ENCODE assay signal across 9 cellular contexts in genomic region chr1:182603646-182604127, GRCh38. TPM values are rescaled to one million over a fixed set of nuclear protein-coding genes. Genes with fewer than 3 reads are reported as not detected.
DNase-seq lines count a peak whose midpoint lies in the region; ATAC-seq, FAIRE-seq and TF ChIP-seq lines count a peak whose summit lies in the region.
"Had no signal": no experiment of that assay in that cellular context is flagged by ENCODE, and none has a peak within 500 bp of the region (broad histone marks: within the 10 kb centered on the region; RNA-seq: fewer than 3 reads in every experiment).

No MANE protein-coding gene starts in this region.

- no peak overlapping the region for H3K27ac Mint-ChIP-seq in nephron progenitor cell
- H3K27ac Mint-ChIP-seq: activated naive CD4-positive, alpha-beta T cell treated with anti-CD3 and anti-CD28 coated beads, Interleukin-2, amount 50 U/mL, for 72 hours had no signal

- no peak for TF ChIP-seq CTCF in GM12878 (IDR thresholded peaks at IDR 0.05 in 2 of 3, conservative IDR thresholded peaks at IDR 0.05 in 1 of 3; ENCODE audit: control insufficient read depth in 2 of 3, extremely low read depth in 1 of 3, insufficient read depth in 1 of 3, low read depth in 3 of 3, low read length in 3 of 3)
- TF ChIP-seq CTCF in nephron progenitor cell (IDR thresholded peaks at IDR 0.05), result no peak

- peaks cover 5% of the 10 kb centered on the region for H3K36me3 Mint-ChIP-seq in nephron progenitor cell (ENCODE audit: low read depth)

- peak overlapping the region; percentile 78 for H3K4me2 ChIP-seq in GM12878 (ENCODE audit: control insufficient read depth, insufficient read depth)

- H3K27me3 ChIP-seq in GM12878 (replicated peaks in 1 of 2; ENCODE audit: control insufficient read depth in 2 of 2, insufficient read depth in 2 of 2, low read length in 1 of 2), result no peaks in the 10 kb centered on the region
- H3K27me3 ChIP-seq in mononuclear cell (ENCODE audit: insufficient read depth, low read length), result peaks cover 17% of the 10 kb centered on the region

- peaks cover 11 to 24% of the 10 kb centered on the region in 2 experiments; a peak in 3 of 4 replicates for H3K36me3 ChIP-seq in GM12878 (ENCODE audit: control insufficient read depth in 2 of 2, insufficient read depth in 2 of 2, low read length in 1 of 2)

- H3K9ac ChIP-seq in GM12878 (ENCODE audit: control insufficient read depth, insufficient read depth, low read length), result peak overlapping the region; percentile 64

- H3K79me2 ChIP-seq in GM12878 (ENCODE audit: control insufficient read depth, insufficient read depth, low read length), result peaks cover 37% of the 10 kb centered on the region

- no peak for FAIRE-seq in GM12878 (lab: Jason Lieb, UNC)

- no peak overlapping the region for H3K4me3 Mint-ChIP-seq in nephron progenitor cell

- no peak for TF ChIP-seq EP300 in GM12878 (IDR thresholded peaks at IDR 0.05; ENCODE audit: borderline replicate concordance in 1 of 2, control insufficient read depth in 1 of 2, low read depth in 2 of 2, low read length in 2 of 2)

- POLR2A ChIA-PET in GM12878 (lab: Charles Lee), result interaction anchor here (0.6 to 3.5 kb wide), 15 partner anchors 9 to 185 kb away, joined by 3 to 24 read pairs (median 7); no protein-coding TSS in a partner anchor

- H3K27ac ChIP-seq in GM12878 (ENCODE audit: control insufficient read depth, insufficient read depth), result peak overlapping the region; percentile 54

- H2AFZ ChIP-seq in GM12878 (ENCODE audit: control insufficient read depth, low read depth, low read length), result peak overlapping the region; percentile 37; the same call in 1 of the 2 replicates

- WGBS in GM12878 (ENCODE audit: insufficient coverage, insufficient replicate concordance, low lambda C conversion rate, missing lambda C conversion rate), result 2% methylated on average over 9 of the region's 9 CpGs

- CTCF ChIA-PET in GM12878 (lab: Yijun Ruan, JAX), result interaction anchor here (0.7 to 37.4 kb wide), 16 partner anchors 9 to 273 kb away, joined by 3 to 1888 read pairs (median 5); partner anchors contain the start of gene NPL

- H3K9me3 ChIP-seq in GM12878 (replicated peaks; ENCODE audit: control insufficient read depth, insufficient read depth, low read length) (no peaks in the 10 kb centered on the region), mononuclear cell (ENCODE audit: low read depth, low read length) (no peaks in the 10 kb centered on the region)

- in situ Hi-C loops in GM12878 (cut with MboI), result no loop called here

- peaks cover 28% of the 10 kb centered on the region for H3K4me1 Mint-ChIP-seq in nephron progenitor cell

- H3K4me1 ChIP-seq in GM12878 (ENCODE audit: control insufficient read depth, insufficient read depth, low read length) (peaks cover 17% of the 10 kb centered on the region), mononuclear cell (ENCODE audit: insufficient read depth, low read length) (peaks cover 20% of the 10 kb centered on the region)

- no peak for TF ChIP-seq POLR2A in GM12878 (IDR thresholded peaks at IDR 0.05; ENCODE audit: low read depth, low read length)

- ATAC-seq in HG03045 (IDR thresholded peaks at IDR 0.05; ENCODE audit: unreplicated experiment) (peak; percentile 14), GM12878 (peak; percentile 21)

- no TSS peak for BruUV-seq in GM12878 (replicated peaks; lab: Mats Ljungman, UMichigan)

- RAD21 ChIA-PET in GM12878 (lab: Charles Lee; ENCODE audit: unreplicated experiment), result interaction anchor here (0.7 to 23.0 kb wide), 17 partner anchors 10 to 181 kb away, joined by 3 to 946 read pairs (median 8); no protein-coding TSS in a partner anchor

- peak overlapping the region; percentile 85 for H3K4me3 ChIP-seq in GM12878
- H3K4me3 ChIP-seq in mononuclear cell (ENCODE audit: low read length), result peak overlapping the region; percentile 8

- SMC1A ChIA-PET in GM12878 (lab: Charles Lee; ENCODE audit: uncharacterized antibody, unreplicated experiment), result interaction anchor here (0.7 to 28.0 kb wide), 19 partner anchors 9 to 226 kb away, joined by 3 to 1145 read pairs (median 5); partner anchors contain the start of genes NPL and RNASEL

- peaks cover 32% of the 10 kb centered on the region for H3K27me3 Mint-ChIP-seq in nephron progenitor cell (ENCODE audit: low read depth, poor library complexity)

- no peaks in the 10 kb centered on the region; the same call in 1 of the 2 replicates for H4K20me1 ChIP-seq in GM12878 (ENCODE audit: control insufficient read depth, insufficient read depth)

- intact Hi-C loops in GM12878 (cut with micrococcal nuclease; ENCODE audit: unreplicated experiment), result loop anchor here (1.0 to 5.0 kb wide), 4 partner anchors 13 to 234 kb away; partner anchors contain the start of gene DHX9

- DNase-seq in NCI-H748 (lab: John Stamatoyannopoulos, UW; ENCODE audit: unreplicated experiment) (peak; percentile 73), NCI-H748 treated with DMSO at 0.1 percent for 48 hours (lab: John Stamatoyannopoulos, UW) (no peak), GM12878 (ENCODE audit: low read depth, low spot score) (no peak), nephron progenitor cell (no peak), NCI-H146 treated with DMSO at 0.1 percent for 48 hours (lab: John Stamatoyannopoulos, UW; ENCODE audit: unreplicated experiment) (no peak), medulla oblongata (ENCODE audit: extremely low spot score) (no peak)

- no peaks in the 10 kb centered on the region for H3K9me3 Mint-ChIP-seq in nephron progenitor cell
- H3K9me3 Mint-ChIP-seq: activated naive CD4-positive, alpha-beta T cell treated with anti-CD3 and anti-CD28 coated beads, Interleukin-2, amount 50 U/mL, for 72 hours had no signal

- no peak for TF ChIP-seq RAD21 in GM12878 (IDR thresholded peaks at IDR 0.05; ENCODE audit: insufficient read depth, low read depth, low read length)

TF ChIP-seq in GM12878, 131 proteins besides CTCF, POLR2A, EP300 and RAD21:
- TF ChIP-seq RFX5 (IDR thresholded peaks at IDR 0.05; ENCODE audit: low read depth, low read length), result no peak
- TF ChIP-seq KLF5 (IDR thresholded peaks at IDR 0.05; ENCODE audit: partially characterized antibody), result no peak
- TF ChIP-seq FOXM1 (IDR thresholded peaks at IDR 0.05; ENCODE audit: low read depth, low read length), result 0 out of 2 replicates have a peak, but pooled peaks have one; percentile 16
- TF ChIP-seq TBL1XR1 (IDR thresholded peaks at IDR 0.05; ENCODE audit: low read depth, low read length), result no peak
- 0 out of 2 replicates have a peak, but pooled peaks have one; percentile 27 for TF ChIP-seq MXI1 (IDR thresholded peaks at IDR 0.05; ENCODE audit: low read depth, low read length)
- TF ChIP-seq SMC3 (IDR thresholded peaks at IDR 0.05; ENCODE audit: borderline replicate concordance, low read length), result no peak

RNA-seq across cellular contexts. Expression of gene RGS16, which starts 0.5 kb away (rescaled TPM):
- total RNA-seq in GM12878 (2013; cell fraction: nucleolus; rRNA removed), result 15.1 and 16.7 TPM in 2 replicates
- total RNA-seq in GM12878 (2014; rRNA removed) (44.0 and 45.1 TPM in 2 replicates), GM12878 (2014; rRNA removed; fragmentation: Illumina TruSeq; extraction: Trizol) (37.0 and 37.6 TPM in 2 replicates), GM12878 (2021) (54.9 and 57.1 TPM in 2 replicates), mononuclear cell (4.3 TPM)
- polyA plus RNA-seq in GM12878 (2011; ENCODE audit: low read depth), result 17.7 TPM
- polyA plus RNA-seq in GM12878 (2011; rRNA removed) (31.5 and 43.9 TPM in 2 replicates), GM12878 (2014; fragmentation: Illumina TruSeq; extraction: Trizol) (37.4 and 44.1 TPM in 2 replicates), GM12878 (2014; fragmentation: Nextera tagmentation; extraction: Ambion mirVana) (10 to 100 TPM; 16.4 to 18.5 TPM), GM12878 (2014; rRNA removed) (48.5 and 55.6 TPM in 2 replicates), GM12878 (2016; fragmentation: Nextera tagmentation; extraction: Ambion mirVana) (10 to 100 TPM; 50.3 to 58.2 TPM)
- polyA plus RNA-seq in GM12878 (2011; cell fraction: cytosol; rRNA removed), result 37.2 and 37.8 TPM in 2 replicates
- 55.0 and 57.1 TPM in 2 replicates for polyA plus RNA-seq in GM12878 (2011; cell fraction: nucleus; rRNA removed)
- polyA plus RNA-seq in GM12878 (2012), result 21.8 and 28.2 TPM in 2 replicates
- polyA minus RNA-seq in GM12878 (2011; rRNA and poly(A)+ RNA removed), result 18.3 and 24.9 TPM in 2 replicates
- 15.9 and 17.0 TPM in 2 replicates for polyA minus RNA-seq in GM12878 (2011; cell fraction: cytosol; rRNA and poly(A)+ RNA removed)
- polyA minus RNA-seq in GM12878 (2011; cell fraction: nucleus; rRNA and poly(A)+ RNA removed), result 18.9 and 23.7 TPM in 2 replicates

RNA-seq across cellular contexts. Expression of gene RNASEL, which starts 14.6 kb away (rescaled TPM):
- total RNA-seq in GM12878 (2013; cell fraction: nucleolus; rRNA removed), result 30.0 and 32.5 TPM in 2 replicates
- total RNA-seq in GM12878 (2014; rRNA removed) (4.3 and 5.4 TPM in 2 replicates), GM12878 (2014; rRNA removed; fragmentation: Illumina TruSeq; extraction: Trizol) (6.4 and 7.0 TPM in 2 replicates), GM12878 (2021) (4.4 TPM in 2 replicates), mononuclear cell (2.9 TPM)
- 2.4 TPM for polyA plus RNA-seq in GM12878 (2011; ENCODE audit: low read depth)
- polyA plus RNA-seq in GM12878 (2011; rRNA removed) (10.8 and 14.4 TPM in 2 replicates), GM12878 (2014; fragmentation: Illumina TruSeq; extraction: Trizol) (6.0 and 8.3 TPM in 2 replicates), GM12878 (2014; fragmentation: Nextera tagmentation; extraction: Ambion mirVana) (1 to 10 TPM; 3.0 to 3.7 TPM), GM12878 (2014; rRNA removed) (4.0 and 4.7 TPM in 2 replicates), GM12878 (2016; fragmentation: Nextera tagmentation; extraction: Ambion mirVana) (1 to 10 TPM; 5.3 to 6.0 TPM)
- polyA plus RNA-seq in GM12878 (2011; cell fraction: cytosol; rRNA removed), result 5.1 and 5.6 TPM in 2 replicates
- polyA plus RNA-seq in GM12878 (2011; cell fraction: nucleus; rRNA removed), result 14.1 and 17.4 TPM in 2 replicates
- polyA plus RNA-seq in GM12878 (2012), result 2.9 and 5.4 TPM in 2 replicates
- 10.1 and 11.4 TPM in 2 replicates for polyA minus RNA-seq in GM12878 (2011; rRNA and poly(A)+ RNA removed)
- 2.5 and 3.2 TPM in 2 replicates for polyA minus RNA-seq in GM12878 (2011; cell fraction: cytosol; rRNA and poly(A)+ RNA removed)
- polyA minus RNA-seq in GM12878 (2011; cell fraction: nucleus; rRNA and poly(A)+ RNA removed), result 8.0 and 8.3 TPM in 2 replicates
